ENCODE assay signal across 8 cellular contexts in genomic region chr6:29071831-29072723, GRCh38. TPM values are rescaled to one million over a fixed set of nuclear protein-coding genes. Genes with fewer than 3 reads are reported as not detected.
A peak's percentile ranks its signal among the peaks of the same experiment; 100 is the strongest.
DNase-seq lines count a peak whose midpoint lies in the region; ATAC-seq and TF ChIP-seq lines count a peak whose summit lies in the region.

No MANE protein-coding gene starts in this region.

- DNase-seq in A673 (ENCODE audit: low spot score) (peak; percentile 45), LoVo (ENCODE audit: low spot score) (peak; percentile 41), amniotic epithelial cell (ENCODE audit: low read depth) (peak; percentile 9), left lung (peak in 1 of 2 donors; percentile 13), hippocampal formation (lab: John Stamatoyannopoulos, UW) (no peak), C1 segment of cervical spinal cord (lab: John Stamatoyannopoulos, UW) (no peak)
- no peak for DNase-seq in activated CD4-positive, alpha-beta T cell treated with anti-CD3 and anti-CD28 coated beads, Interleukin-2, amount 50 U/mL, for 1 hour

- H3K27me3 ChIP-seq in A673 (replicated peaks; ENCODE audit: insufficient read depth, low read depth, low read length, poor library complexity) (peaks cover 34% of the 10 kb centered on the region), left lung (peaks cover 0 to 6% of the 10 kb centered on the region in 2 donors)

- peak; percentile 78 for ATAC-seq in left lung

- no peak overlapping the region for H3K4me3 ChIP-seq in A673 (ENCODE audit: low read depth, low read length, poor library complexity, severe bottlenecking)
- H3K4me3 ChIP-seq in GM12875 (ENCODE audit: low read depth, low read length) = no peak overlapping the region
- H3K4me3 ChIP-seq in left lung = no peak overlapping the region

- H3K36me3 ChIP-seq in A673 (ENCODE audit: insufficient read depth, low read length, poor library complexity, severe bottlenecking) = no peaks in the 10 kb centered on the region
- no peaks in the 10 kb centered on the region for H3K36me3 ChIP-seq in left lung

- CTCF ChIA-PET in A673 (lab: Charles Lee) = no interaction called here

- H3K27ac ChIP-seq in A673 (ENCODE audit: low read depth, low read length, poor library complexity, severe bottlenecking) = no peak overlapping the region
- H3K27ac ChIP-seq in left lung = no peak overlapping the region

- H3K4me1 ChIP-seq in A673 (ENCODE audit: insufficient read depth, low read length, poor library complexity, severe bottlenecking) = no peaks in the 10 kb centered on the region
- no peaks in the 10 kb centered on the region for H3K4me1 ChIP-seq in left lung

- TF ChIP-seq CTCF in A673 (conservative IDR thresholded peaks at IDR 0.05; ENCODE audit: low read depth, low read length) (peak; percentile 62), GM12875 (IDR thresholded peaks at IDR 0.05; ENCODE audit: borderline replicate concordance, insufficient read depth, low read depth, low read length) (peak; percentile 74), left lung (IDR thresholded peaks at IDR 0.05) (peak; percentile 19 to 53)

- intact Hi-C loops in A673 (cut with micrococcal nuclease; ENCODE audit: unreplicated experiment) (no loop called here), left lung (cut with DNase I) (no loop called here)

- POLR2A ChIA-PET in A673 (lab: Charles Lee; ENCODE audit: low non-redundant PET) = no interaction called here

- BruUV-seq in A673 (replicated peaks; lab: Mats Ljungman, UMichigan) = no TSS peak

- H3K9me3 ChIP-seq in A673 (ENCODE audit: low read depth, low read length, poor library complexity, severe bottlenecking) (no peaks in the 10 kb centered on the region), left lung (peaks cover 0 to 2% of the 10 kb centered on the region in 2 donors)

RNA-seq across cellular contexts. Expression of gene OR2B3, which starts 15.0 kb away (rescaled TPM):
- total RNA-seq in A673 (2021) (not detected in 2 replicates), left lung (not detected)

RNA-seq across cellular contexts. Expression of gene OR2W1, which starts 27.1 kb away (rescaled TPM):
- total RNA-seq in A673 (2021) (not detected in 2 replicates), left lung (not detected)

RNA-seq across cellular contexts. Expression of gene OR2J1, which starts 27.2 kb away (rescaled TPM):
- total RNA-seq in A673 (2021) = not detected in 2 replicates
- total RNA-seq in left lung = not detected

RNA-seq across cellular contexts. Expression of gene OR2J3, which starts 35.8 kb away (rescaled TPM):
- not detected in 2 replicates for total RNA-seq in A673 (2021)
- not detected for total RNA-seq in left lung

Comparison
In these comparisons a context has a peak if more than half of its experiments do, and no peak if none do; other contexts are left out.
1. DNase-seq: peak in A673 (single experiment), LoVo (single experiment) and amniotic epithelial cell (single experiment); none in hippocampal formation (0 of 2), activated CD4-positive, alpha-beta T cell treated with anti-CD3 and anti-CD28 coated beads, Interleukin-2, amount 50 U/mL, for 1 hour (single experiment) and C1 segment of cervical spinal cord (0 of 14).
2. Peak in every context shown above with its lines, with median percentiles within 50 percentile points of each other: CTCF ChIP-seq.